In genomic region chr14:36320210-36321003, GRCh38 we compare ENCODE assay signal across 8 cellular contexts. TPM values are rescaled to one million over a fixed set of nuclear protein-coding genes. Genes with fewer than 3 reads are reported as not detected.
DNase-seq lines count a peak whose midpoint lies in the region; ATAC-seq and TF ChIP-seq lines count a peak whose summit lies in the region.

Gene MBIP (minus strand): TSS chr14:36320637. CDS start chr14:36320588, 49 bp downstream.

- H3K36me3 ChIP-seq in BLaER1 treated with 17β-estradiol and CSF1 and Interleukin-3, amounts not matched to agents 10 nM and 100 nM, result peaks cover 0 to 7% (median 0%) of the 10 kb centered on the region in 11 experiments; a peak in 3 of 22 replicates
- no peaks in the 10 kb centered on the region for H3K36me3 ChIP-seq in liver (ENCODE audit: control insufficient read depth in 4 of 4, insufficient read depth in 3 of 4, low read depth in 1 of 4, low read length in 3 of 4)

- peak within 1 kb of the TSS; percentile 86 to 96 (median 91) for H3K9ac ChIP-seq in BLaER1 treated with 17β-estradiol and CSF1 and Interleukin-3, amounts not matched to agents 10 nM and 100 nM
- H3K9ac ChIP-seq in liver (ENCODE audit: low read depth in 1 of 2, low read length in 2 of 2), result peak within 1 kb of the TSS; percentile 83 to 91

- WGBS in liver, result 3% methylated on average over 34 of the region's 34 CpGs

- no peaks in the 10 kb centered on the region for H3K27me3 ChIP-seq in BLaER1 treated with 17β-estradiol and CSF1 and Interleukin-3, amounts not matched to agents 10 nM and 100 nM
- H3K27me3 ChIP-seq in liver (ENCODE audit: control insufficient read depth in 4 of 4, insufficient read depth in 4 of 4, low read length in 3 of 4), result peaks cover 0 to 5% (median 0%) of the 10 kb centered on the region in 4 donors

- peak; percentile 98 for DNase-seq in NCI-H774 (lab: John Stamatoyannopoulos, UW)
- DNase-seq in activated CD4-positive, alpha-beta T cell treated with anti-CD3 and anti-CD28 coated beads, Interleukin-2, amount 50 U/mL, for 4 hours, result peak; percentile 92
- DNase-seq in dermis microvascular lymphatic vessel endothelial cell (ENCODE audit: low read depth in 2 of 2), result peak; percentile 96 to 98
- peak; percentile 95 for DNase-seq in stimulated activated CD4-positive, alpha-beta T cell treated with anti-CD3 and anti-CD28 coated beads, Interleukin-4, amount 100 ng/mL, for 24 hours

- H3K4me1 ChIP-seq in BLaER1 treated with 17β-estradiol and CSF1 and Interleukin-3, amounts not matched to agents 10 nM and 100 nM, result peaks cover 0 to 35% (median 16%) of the 10 kb centered on the region in 10 experiments; a peak in 14 of 20 replicates
- H3K4me1 ChIP-seq in liver (ENCODE audit: control insufficient read depth in 4 of 4, insufficient read depth in 4 of 4, low read length in 3 of 4), result peaks cover 2 to 14% (median 3%) of the 10 kb centered on the region in 4 donors

- no peak for TF ChIP-seq CTCF in liver (IDR thresholded peaks at IDR 0.05; ENCODE audit: low read depth, low read length, missing input control)

- peak within 1 kb of the TSS; percentile 71 to 93 (median 81) for H3K4me2 ChIP-seq in BLaER1 treated with 17β-estradiol and CSF1 and Interleukin-3, amounts not matched to agents 10 nM and 100 nM

- ATAC-seq in GM19395 (IDR thresholded peaks at IDR 0.05; ENCODE audit: unreplicated experiment) (peak; percentile 98), HG03565 (IDR thresholded peaks at IDR 0.05; ENCODE audit: unreplicated experiment) (peak; percentile 99)

- H4K20me1 ChIP-seq in BLaER1 treated with 17β-estradiol and CSF1 and Interleukin-3, amounts not matched to agents 10 nM and 100 nM, result peaks cover 0 to 16% (median 0%) of the 10 kb centered on the region in 11 experiments; a peak in 6 of 22 replicates

- H3K9me3 ChIP-seq in BLaER1 treated with 17β-estradiol and CSF1 and Interleukin-3, amounts not matched to agents 10 nM and 100 nM (replicated peaks in 1 of 11), result no peaks in the 10 kb centered on the region
- peaks cover 0 to 2% (median 0%) of the 10 kb centered on the region in 4 donors for H3K9me3 ChIP-seq in liver (ENCODE audit: control insufficient read depth in 4 of 4, low read length in 3 of 4)

- H3K4me3 ChIP-seq in BLaER1 treated with 17β-estradiol and CSF1 and Interleukin-3, amounts not matched to agents 10 nM and 100 nM, result peak within 1 kb of the TSS; percentile 85 to 100 (median 95)
- peak within 1 kb of the TSS; percentile 60 to 98 (median 93) for H3K4me3 ChIP-seq in liver (ENCODE audit: low read depth in 1 of 3, low read length in 3 of 3)

- H3K27ac ChIP-seq in BLaER1 treated with 17β-estradiol and CSF1 and Interleukin-3, amounts not matched to agents 10 nM and 100 nM, result peak within 1 kb of the TSS; percentile 80 to 92 (median 86)
- H3K27ac ChIP-seq in liver (ENCODE audit: low read depth in 1 of 2, low read length in 2 of 2), result peak within 1 kb of the TSS; percentile 83 to 85

- no peak for TF ChIP-seq RAD21 in liver (IDR thresholded peaks at IDR 0.05)

TF ChIP-seq in liver, 16 proteins besides CTCF, POLR2A, EP300 and RAD21:
- TF ChIP-seq MAX (IDR thresholded peaks at IDR 0.05), result no peak
- peak; percentile 16 for TF ChIP-seq REST (IDR thresholded peaks at IDR 0.05)
- peak; percentile 35 for TF ChIP-seq TAF1 (conservative IDR thresholded peaks at IDR 0.05)
- TF ChIP-seq JUND (IDR thresholded peaks at IDR 0.05), result no peak
- no peak for TF ChIP-seq FOXA1 (IDR thresholded peaks at IDR 0.05)
- TF ChIP-seq ATF3 (IDR thresholded peaks at IDR 0.05), result peak; percentile 29
- no peak for TF ChIP-seq GABPA (IDR thresholded peaks at IDR 0.05 in 1 of 2, conservative IDR thresholded peaks at IDR 0.05 in 1 of 2)
- TF ChIP-seq YY1 (IDR thresholded peaks at IDR 0.05), result peak; percentile 95
- TF ChIP-seq NR2F2 (IDR thresholded peaks at IDR 0.05), result no peak
- peak; percentile 73 for TF ChIP-seq SP1 (IDR thresholded peaks at IDR 0.05)
- TF ChIP-seq RXRA (IDR thresholded peaks at IDR 0.05), result no peak
- no peak for TF ChIP-seq ZBTB33 (IDR thresholded peaks at IDR 0.05)
- TF ChIP-seq HNF4A (conservative IDR thresholded peaks at IDR 0.05), result no peak
- no peak for TF ChIP-seq EGR1 (IDR thresholded peaks at IDR 0.05; ENCODE audit: low read depth in 2 of 2)

RNA-seq across cellular contexts. Expression of gene MBIP, which starts in this region (rescaled TPM):
- total RNA-seq in dermis microvascular lymphatic vessel endothelial cell, result 5.4 and 5.6 TPM in 2 replicates
- total RNA-seq in liver, result 10 to 100 TPM in 1 of 2 donors, 1 to 10 TPM in 1; 8.7 to 11.8 TPM
- 10 to 100 TPM in 1 of 2 donors, 1 to 10 TPM in 1; 8.1 to 17.5 TPM for polyA plus RNA-seq in liver

Comparison
In these comparisons a context has a peak if more than half of its experiments do, and no peak if none do; other contexts are left out.
1. Peak in every context shown above with its lines: DNase-seq, ATAC-seq, H3K4me3 ChIP-seq and H3K27ac ChIP-seq.